In the genomic region with DNA sequence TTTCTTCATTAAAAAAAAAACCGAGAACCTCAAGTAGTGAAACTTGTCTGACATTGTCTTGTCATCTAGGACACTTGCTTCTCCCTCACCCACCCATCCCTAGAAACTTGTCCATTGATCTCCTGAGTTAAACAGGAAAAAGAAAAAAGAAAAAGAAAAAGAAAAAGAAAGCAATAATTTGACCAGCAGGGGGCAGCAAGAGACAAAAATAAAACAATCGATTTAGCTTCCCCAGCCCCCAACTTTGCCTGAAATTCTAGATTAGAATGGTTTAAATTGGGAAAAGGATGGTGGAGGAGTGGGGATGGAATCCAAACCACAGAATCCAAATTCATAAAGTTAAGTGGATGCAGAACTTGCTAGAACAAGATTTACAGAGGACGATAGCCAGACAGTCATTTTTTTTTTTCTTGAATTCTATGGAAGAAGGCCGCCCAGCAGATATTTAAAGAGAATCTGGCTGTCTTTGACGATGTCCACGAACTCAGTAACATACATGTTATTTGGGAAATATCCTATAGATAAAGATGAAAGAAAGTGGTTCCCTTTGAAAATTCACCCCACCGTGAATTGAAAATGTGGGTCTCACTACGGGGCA, we compare ENCODE assay signal across 8 cellular contexts.
DNase-seq lines count a peak whose midpoint lies in the region; ATAC-seq, FAIRE-seq and TF ChIP-seq lines count a peak whose summit lies in the region.

No MANE protein-coding gene starts in this region.

- H3K4me1 ChIP-seq in keratinocyte (ENCODE audit: control insufficient read depth, extremely low read depth, insufficient read depth, low read length) (no peaks in the 10 kb centered on the region), upper lobe of left lung (no peaks in the 10 kb centered on the region)

- dilution Hi-C loops in keratinocyte (cut with MboI; ENCODE audit: extremely low pct_ligation_motif_present, low sequenced_read_pairs): no loop called here

- no peak overlapping the region for H3K9ac ChIP-seq in keratinocyte (ENCODE audit: control insufficient read depth, extremely low read depth, insufficient read depth, low read length)

- no peak overlapping the region for H3K27ac ChIP-seq in keratinocyte (ENCODE audit: control insufficient read depth, insufficient read depth, low read length)
- H3K27ac ChIP-seq in upper lobe of left lung: no peak overlapping the region

- whole genome bisulfite sequencing in upper lobe of left lung, 2 donors: 57 to 63% methylated on average over 8 of the region's 8 CpGs

- no peaks in the 10 kb centered on the region for H3K9me3 ChIP-seq in keratinocyte (ENCODE audit: control insufficient read depth, low read depth, low read length)
- H3K9me3 ChIP-seq in upper lobe of left lung: no peaks in the 10 kb centered on the region

- no peaks in the 10 kb centered on the region for H3K36me3 ChIP-seq in GM06990 (ENCODE audit: control insufficient read depth, insufficient read depth, low read length)
- no peaks in the 10 kb centered on the region for H3K36me3 ChIP-seq in keratinocyte (ENCODE audit: control insufficient read depth in 2 of 2, extremely low read depth in 1 of 2, insufficient read depth in 2 of 2, low read length in 2 of 2)
- H3K36me3 ChIP-seq in upper lobe of left lung: no peaks in the 10 kb centered on the region

- H3K79me2 ChIP-seq in keratinocyte (ENCODE audit: control insufficient read depth, insufficient read depth, low read length): no peaks in the 10 kb centered on the region

- no peaks in the 10 kb centered on the region; the same call in 1 of the 2 replicates for H3K27me3 ChIP-seq in GM06990 (replicated peaks; ENCODE audit: control insufficient read depth, insufficient read depth, low read length)
- H3K27me3 ChIP-seq in keratinocyte (ENCODE audit: control insufficient read depth, extremely low read depth, insufficient read depth, low read length): no peaks in the 10 kb centered on the region
- H3K27me3 ChIP-seq in upper lobe of left lung: no peaks in the 10 kb centered on the region

- no peak for FAIRE-seq in keratinocyte (lab: Jason Lieb, UNC)

- H2AFZ ChIP-seq in keratinocyte (ENCODE audit: control insufficient read depth, low read length): no peak overlapping the region

- TF ChIP-seq EP300 in upper lobe of left lung (IDR thresholded peaks at IDR 0.05): no peak

- no peak overlapping the region for H3K4me2 ChIP-seq in keratinocyte (ENCODE audit: control insufficient read depth, extremely low read depth, insufficient read depth, low read depth, low read length)

- TF ChIP-seq CTCF in AG09319 (IDR thresholded peaks at IDR 0.05; ENCODE audit: low read depth, low read length) (peak; percentile 41), GM06990 (IDR thresholded peaks at IDR 0.05; ENCODE audit: insufficient read depth, low read length, poor library complexity, severe bottlenecking) (peak; percentile 44), keratinocyte (optimal IDR thresholded peaks at IDR 0.05 in 1 of 3, IDR thresholded peaks at IDR 0.05 in 1 of 3, conservative IDR thresholded peaks at IDR 0.05 in 1 of 3; ENCODE audit: extremely low read depth in 1 of 3, insufficient read depth in 2 of 3, low read length in 3 of 3) (peak; percentile 1 to 52 (median 49)), upper lobe of left lung (IDR thresholded peaks at IDR 0.05) (peak in 5 of 6 experiments; percentile 39 to 54 (median 43))

- TF ChIP-seq POLR2A in upper lobe of left lung (IDR thresholded peaks at IDR 0.05): no peak

- DNase-seq in AG09319 (ENCODE audit: extremely low read depth, low read depth) (peak; percentile 67), GM06990 (ENCODE audit: extremely low read depth, insufficient read length) (no peak), NCI-H2196 (lab: John Stamatoyannopoulos, UW; ENCODE audit: unreplicated experiment) (peak; percentile 46), amniotic stem cell (lab: John Stamatoyannopoulos, UW) (peak; percentile 46), keratinocyte (ENCODE audit: low read depth, low spot score) (no peak), upper lobe of left lung (no peak), ecto neural progenitor cell (ENCODE audit: low spot score) (no peak)

- no peaks in the 10 kb centered on the region for H4K20me1 ChIP-seq in keratinocyte (ENCODE audit: control insufficient read depth, extremely low read depth, insufficient read depth, low read length)

- ATAC-seq in upper lobe of left lung (ENCODE audit: low FRiP score in 2 of 2): no peak
- no peak for ATAC-seq in HG02938 (IDR thresholded peaks at IDR 0.05; ENCODE audit: unreplicated experiment)

- no peaks in the 10 kb centered on the region for H3K9me1 ChIP-seq in keratinocyte (ENCODE audit: control insufficient read depth, extremely low read depth, insufficient read depth, low read length)

- H3K4me3 ChIP-seq in GM06990 (replicated peaks; ENCODE audit: low read depth, low read length): no peak overlapping the region
- H3K4me3 ChIP-seq in keratinocyte (ENCODE audit: control insufficient read depth in 2 of 3, extremely low read depth in 1 of 3, insufficient read depth in 2 of 3, low read depth in 1 of 3, low read length in 3 of 3): no peak overlapping the region
- H3K4me3 ChIP-seq in upper lobe of left lung: no peak overlapping the region

Comparison
In these comparisons a context has a peak if more than half of its experiments do, and no peak if none do; other contexts are left out.
1. DNase-seq: peak in AG09319 (single experiment), NCI-H2196 (single experiment) and amniotic stem cell (single experiment); none in GM06990 (single experiment), keratinocyte (single experiment), upper lobe of left lung (0 of 2) and ecto neural progenitor cell (single experiment).
2. Peak in every context shown above with its lines, with median percentiles within 50 percentile points of each other: CTCF ChIP-seq.